Comparison of ENCODE assay signal across 23 cellular contexts in the genomic region with DNA sequence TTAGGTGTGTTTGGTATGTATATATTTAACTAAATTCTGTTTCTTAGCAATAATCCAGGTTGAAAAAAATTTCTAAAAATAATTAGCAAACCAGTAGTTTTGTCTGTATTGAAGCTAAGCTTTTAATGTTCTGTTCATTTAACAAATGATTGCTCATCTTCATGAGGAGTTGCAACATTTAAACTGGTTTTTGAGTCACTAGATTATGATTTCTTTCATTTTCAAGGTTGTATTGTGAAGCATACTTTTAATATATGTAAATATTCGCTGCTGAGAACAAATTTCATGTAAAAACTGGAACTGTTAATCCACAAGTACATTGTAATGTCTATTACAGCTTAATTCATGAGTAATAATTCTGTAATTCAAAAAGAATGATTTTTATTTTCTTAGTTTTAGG.
DNase-seq lines count a peak whose midpoint lies in the region; ATAC-seq and TF ChIP-seq lines count a peak whose summit lies in the region.
"Had no signal": no experiment of that assay in that cellular context is flagged by ENCODE, and none has a peak within 500 bp of the region (broad histone marks: within the 10 kb centered on the region; RNA-seq: fewer than 3 reads in every experiment).

No MANE protein-coding gene starts in this region.

- peak overlapping the region; percentile 88 for H3K27ac Mint-ChIP-seq in activated T-cell treated with anti-CD3 and anti-CD28 coated beads, Interleukin-2, amount 50 U/mL, for 72 hours
- H3K27ac Mint-ChIP-seq: stimulated activated memory B cell treated with anti-CD40 and anti-IgM and Interleukin-4, amounts not matched to agents 10 μg/mL and 1 μg/mL and 100 μg/mL, for 72 hours had no signal

- H3K4me3 Mint-ChIP-seq in activated T-cell treated with anti-CD3 and anti-CD28 coated beads, Interleukin-2, amount 50 U/mL, for 72 hours = no peak overlapping the region
- H3K4me3 Mint-ChIP-seq in activated T-cell treated with anti-CD3 and anti-CD28 coated beads, Interleukin-2, amount 50 U/mL, for 4 hours = no peak overlapping the region
- H3K4me3 Mint-ChIP-seq: IgD-negative memory B cell; stimulated activated memory B cell treated with anti-CD40 and anti-IgM and Interleukin-4, amounts not matched to agents 10 μg/mL and 1 μg/mL and 100 μg/mL, for 72 hours had no signal

- TF ChIP-seq CTCF in RWPE2 (IDR thresholded peaks at IDR 0.05; ENCODE audit: poor library complexity, severe bottlenecking) (no peak), dorsolateral prefrontal cortex (IDR thresholded peaks at IDR 0.05 in 54 of 56, conservative IDR thresholded peaks at IDR 0.05 in 2 of 56; ENCODE audit: low read depth in 1 of 56, partially characterized antibody in 56 of 56) (no peak), psoas muscle (IDR thresholded peaks at IDR 0.05) (no peak)

- peaks cover 65% of the 10 kb centered on the region for H3K36me3 ChIP-seq in RWPE2 (ENCODE audit: low read depth)
- peaks cover 2 to 90% of the 10 kb centered on the region in 2 donors for H3K36me3 ChIP-seq in psoas muscle (ENCODE audit: insufficient read depth in 1 of 2, low read depth in 1 of 2)

- peak overlapping the region; percentile 47 for H3K27ac ChIP-seq in RWPE2 (ENCODE audit: poor library complexity, severe bottlenecking)
- peak overlapping the region in 46 of 59 donors; percentile 1 to 80 (median 44) for H3K27ac ChIP-seq in dorsolateral prefrontal cortex
- H3K27ac ChIP-seq in psoas muscle = peak overlapping the region; percentile 19
- H3K27ac ChIP-seq: left lung, thoracic aorta, vagina had no signal

- DNase-seq in activated T-cell treated with anti-CD3 and anti-CD28 coated beads, Interleukin-2, amount 50 U/mL, for 72 hours = no peak
- DNase-seq in activated T-cell treated with anti-CD3 and anti-CD28 coated beads, Interleukin-2, amount 50 U/mL, for 4 hours = no peak
- DNase-seq in RWPE2 (ENCODE audit: low spot score) (no peak), dorsolateral prefrontal cortex (no peak), psoas muscle (no peak), HuH-7.5 (ENCODE audit: low spot score) (no peak), DMS 273 (lab: John Stamatoyannopoulos, UW; ENCODE audit: unreplicated experiment) (no peak)
- DNase-seq: activated CD4-positive, alpha-beta T cell treated with anti-CD3 and anti-CD28 coated beads, Interleukin-2, amount 50 U/mL, for 48 hours; activated CD4-positive, CD25-positive, alpha-beta regulatory T cell; DMS 273 treated with DMSO at 0.1 percent for 48 hours; GOT3; left lung; NCI-H2107; NCI-H510A treated with DMSO at 0.1 percent for 48 hours; stimulated activated CD4-positive, alpha-beta T cell treated with anti-CD3 and anti-CD28 coated beads, Interleukin-2, amount 100 ng/mL, for 24 hours had no signal

- H3K4me3 ChIP-seq in RWPE2 (ENCODE audit: severe bottlenecking) (no peak overlapping the region), dorsolateral prefrontal cortex (no peak overlapping the region), psoas muscle (no peak overlapping the region)
- H3K4me3 ChIP-seq: breast epithelium, left lung, mucosa of descending colon, skin epidermis, thoracic aorta, vagina had no signal

- intact Hi-C loops in dorsolateral prefrontal cortex (cut with DNase I) = loop anchor here in 1 of 2 donors (10.0 kb wide), 1 partner anchor 277 kb away; no protein-coding TSS in a partner anchor
- intact Hi-C loops in psoas muscle (cut with DNase I) = no loop called here

- H3K9me3 ChIP-seq in RWPE2 (ENCODE audit: severe bottlenecking) = no peaks in the 10 kb centered on the region
- H3K9me3 ChIP-seq in psoas muscle = no peaks in the 10 kb centered on the region
- H3K9me3 ChIP-seq: breast epithelium, left lung, mucosa of descending colon, thoracic aorta, vagina had no signal

- no peak for ATAC-seq in activated T-cell treated with anti-CD3 and anti-CD28 coated beads, Interleukin-2, amount 50 U/mL, for 72 hours (replicated peaks in 1 of 2)
- ATAC-seq in activated T-cell treated with anti-CD3 and anti-CD28 coated beads, Interleukin-2, amount 50 U/mL, for 4 hours = no peak
- ATAC-seq in RWPE2 (ENCODE audit: low read depth) (peak; percentile 31; the same call in 1 of the 3 replicates), psoas muscle (no peak), GM18519 (IDR thresholded peaks at IDR 0.05; ENCODE audit: low FRiP score, unreplicated experiment) (no peak)
- ATAC-seq: left lung; stimulated activated memory B cell treated with anti-CD40 and anti-IgM and Interleukin-4, amounts not matched to agents 10 μg/mL and 1 μg/mL and 100 μg/mL, for 72 hours had no signal

- H3K4me1 Mint-ChIP-seq in activated T-cell treated with anti-CD3 and anti-CD28 coated beads, Interleukin-2, amount 50 U/mL, for 72 hours (ENCODE audit: low read depth) = peaks cover 24% of the 10 kb centered on the region
- peaks cover 21% of the 10 kb centered on the region for H3K4me1 Mint-ChIP-seq in activated T-cell treated with anti-CD3 and anti-CD28 coated beads, Interleukin-2, amount 50 U/mL, for 4 hours (ENCODE audit: low read depth)

- H3K9me3 Mint-ChIP-seq in activated T-cell treated with anti-CD3 and anti-CD28 coated beads, Interleukin-2, amount 50 U/mL, for 72 hours = no peaks in the 10 kb centered on the region
- H3K9me3 Mint-ChIP-seq in activated T-cell treated with anti-CD3 and anti-CD28 coated beads, Interleukin-2, amount 50 U/mL, for 4 hours = no peaks in the 10 kb centered on the region
- H3K9me3 Mint-ChIP-seq: IgD-negative memory B cell; stimulated activated memory B cell treated with anti-CD40 and anti-IgM and Interleukin-4, amounts not matched to agents 10 μg/mL and 1 μg/mL and 100 μg/mL, for 72 hours had no signal

- H3K27me3 Mint-ChIP-seq in activated T-cell treated with anti-CD3 and anti-CD28 coated beads, Interleukin-2, amount 50 U/mL, for 72 hours (ENCODE audit: low read depth) = no peaks in the 10 kb centered on the region
- H3K27me3 Mint-ChIP-seq in activated T-cell treated with anti-CD3 and anti-CD28 coated beads, Interleukin-2, amount 50 U/mL, for 4 hours (ENCODE audit: low read depth) = no peaks in the 10 kb centered on the region
- H3K27me3 Mint-ChIP-seq: IgD-negative memory B cell; stimulated activated memory B cell treated with anti-CD40 and anti-IgM and Interleukin-4, amounts not matched to agents 10 μg/mL and 1 μg/mL and 100 μg/mL, for 72 hours had no signal

- no peaks in the 10 kb centered on the region for H3K27me3 ChIP-seq in RWPE2 (ENCODE audit: insufficient read depth, poor library complexity, severe bottlenecking)
- H3K27me3 ChIP-seq in dorsolateral prefrontal cortex = no peaks in the 10 kb centered on the region
- no peaks in the 10 kb centered on the region for H3K27me3 ChIP-seq in psoas muscle (ENCODE audit: insufficient read depth in 3 of 3, low read length in 2 of 3)
- H3K27me3 ChIP-seq: breast epithelium, left lung, vagina had no signal

- H3K4me1 ChIP-seq in RWPE2 (ENCODE audit: insufficient read depth, poor library complexity, severe bottlenecking) (peaks cover 14% of the 10 kb centered on the region), psoas muscle (peaks cover 10% of the 10 kb centered on the region)
- H3K4me1 ChIP-seq: breast epithelium had no signal

- WGBS in psoas muscle, 3 donors = 95 to 100% (median 97%) methylated on average over 1 of the region's 1 CpG

- H3K36me3 Mint-ChIP-seq in activated T-cell treated with anti-CD3 and anti-CD28 coated beads, Interleukin-2, amount 50 U/mL, for 72 hours (ENCODE audit: insufficient read depth in 2 of 2) = peaks cover 0 to 31% of the 10 kb centered on the region in 2 donors
- H3K36me3 Mint-ChIP-seq in activated T-cell treated with anti-CD3 and anti-CD28 coated beads, Interleukin-2, amount 50 U/mL, for 4 hours (ENCODE audit: insufficient read depth) = peaks cover 28% of the 10 kb centered on the region
